ENCODE assay signal across 21 cellular contexts in the genomic region with DNA sequence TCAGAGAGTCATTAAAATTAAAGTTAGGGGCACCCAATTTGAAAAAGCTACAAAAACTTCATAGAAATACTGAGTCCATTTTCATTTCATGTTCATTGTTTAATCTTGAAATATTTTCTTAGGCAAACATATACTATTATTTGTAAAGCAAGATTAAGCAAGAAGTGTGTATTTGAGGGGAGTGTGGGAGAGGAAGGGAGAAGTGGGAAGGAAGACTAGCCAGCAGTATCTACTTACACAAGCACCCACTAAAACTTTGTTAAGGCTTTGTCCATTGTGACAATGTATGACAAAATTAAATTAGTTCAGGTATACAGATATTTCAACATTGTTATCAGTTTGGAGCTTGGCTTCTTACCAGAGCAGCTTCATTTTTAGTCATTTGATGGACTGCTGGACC.
DNase-seq lines count a peak whose midpoint lies in the region; ATAC-seq and TF ChIP-seq lines count a peak whose summit lies in the region.
"Had no signal": no experiment of that assay in that cellular context is flagged by ENCODE, and none has a peak within 500 bp of the region (broad histone marks: within the 10 kb centered on the region; RNA-seq: fewer than 3 reads in every experiment).

No MANE protein-coding gene starts in this region.

- H3K9me2 ChIP-seq in OCI-LY1 (ENCODE audit: low read depth, low read length): no peaks in the 10 kb centered on the region

- no peak overlapping the region for H3K4me3 ChIP-seq in OCI-LY1 (ENCODE audit: low read depth, low read length, poor library complexity, severe bottlenecking)
- H3K4me3 ChIP-seq in lower lobe of right lung: no peak overlapping the region
- H3K4me3 ChIP-seq: K562, Peyer's patch, SJSA1 had no signal

- H3K9me3 ChIP-seq in OCI-LY1 (ENCODE audit: low read length): no peaks in the 10 kb centered on the region
- H3K9me3 ChIP-seq in lower lobe of right lung: no peaks in the 10 kb centered on the region
- H3K9me3 ChIP-seq: Peyer's patch, SJSA1 had no signal

- H3K4me1 ChIP-seq in OCI-LY1 (ENCODE audit: insufficient read depth, low read length, severe bottlenecking) (peaks cover 68% of the 10 kb centered on the region), lower lobe of right lung (no peaks in the 10 kb centered on the region)
- H3K4me1 ChIP-seq: Peyer's patch, SJSA1 had no signal

- H3K4me3 Mint-ChIP-seq in stimulated activated naive B cell treated with anti-CD40 and anti-IgM and Interleukin-4, amounts not matched to agents 10 μg/mL and 1 μg/mL and 100 μg/mL, for 72 hours: no peak overlapping the region

- H3K4me2 ChIP-seq in OCI-LY1 (ENCODE audit: low read length): 0 out of 2 replicates have a peak overlapping the region, but pooled peaks have one; percentile 3

- H4K20me1 ChIP-seq in OCI-LY1 (ENCODE audit: insufficient read depth, low read length): no peaks in the 10 kb centered on the region

- H3K27me3 ChIP-seq in OCI-LY1 (ENCODE audit: insufficient read depth, low read length): no peaks in the 10 kb centered on the region
- no peaks in the 10 kb centered on the region for H3K27me3 ChIP-seq in lower lobe of right lung (ENCODE audit: low read depth)
- H3K27me3 ChIP-seq: Peyer's patch, SJSA1 had no signal

- intact Hi-C loops in lower lobe of right lung (cut with DNase I): no loop called here

- ATAC-seq in stimulated activated naive B cell treated with anti-CD40 and anti-IgM and Interleukin-4, amounts not matched to agents 10 μg/mL and 1 μg/mL and 100 μg/mL, for 72 hours (replicated peaks): no peak
- no peak for ATAC-seq in lower lobe of right lung
- ATAC-seq: K562 had no signal

- DNase-seq in CD1c-positive myeloid dendritic cell (ENCODE audit: extremely low spot score) (peak; percentile 56), caudate nucleus (lab: John Stamatoyannopoulos, UW) (no peak), lower lobe of right lung (no peak), HUDEP-2 (lab: John Stamatoyannopoulos, UW; ENCODE audit: unreplicated experiment in 76 of 76) (no peak), retina (no peak)
- no peak for DNase-seq in stimulated activated naive B cell treated with anti-CD40 and anti-IgM and Interleukin-4, amounts not matched to agents 10 μg/mL and 1 μg/mL and 100 μg/mL, for 72 hours
- DNase-seq: DMS 273 treated with DMSO at 0.1 percent for 48 hours, DND-41, HCEC 1CT, NCI-H1417, NCI-H187, NCI-H2107, NCI-H2227 treated with DMSO at 0.1 percent for 48 hours, NCI-H510A treated with DMSO at 0.1 percent for 48 hours, NCI-H82, Peyer's patch, SW 1271 had no signal

- H3K27ac Mint-ChIP-seq in stimulated activated naive B cell treated with anti-CD40 and anti-IgM and Interleukin-4, amounts not matched to agents 10 μg/mL and 1 μg/mL and 100 μg/mL, for 72 hours: peak overlapping the region; percentile 48

- TF ChIP-seq CTCF in OCI-LY1 (IDR thresholded peaks at IDR 0.05; ENCODE audit: low read length) (no peak), lower lobe of right lung (IDR thresholded peaks at IDR 0.05) (no peak)

- H3K27ac ChIP-seq in OCI-LY1 (ENCODE audit: low read depth, low read length, poor library complexity, severe bottlenecking): peak overlapping the region; percentile 99
- H3K27ac ChIP-seq in caudate nucleus (ENCODE audit: low read depth, low read length): peak overlapping the region; percentile 23
- H3K27ac ChIP-seq in lower lobe of right lung: no peak overlapping the region
- H3K27ac ChIP-seq: C4-2B, Peyer's patch, SJSA1 had no signal

- H3K9ac ChIP-seq in OCI-LY1 (ENCODE audit: low read length): peak overlapping the region; percentile 21; the same call in 1 of the 2 replicates

- peaks cover 42% of the 10 kb centered on the region for H3K36me3 ChIP-seq in OCI-LY1 (ENCODE audit: insufficient read depth, low read length)
- no peaks in the 10 kb centered on the region for H3K36me3 ChIP-seq in lower lobe of right lung
- H3K36me3 ChIP-seq: Peyer's patch, SJSA1 had no signal

- H3K4me1 Mint-ChIP-seq in stimulated activated naive B cell treated with anti-CD40 and anti-IgM and Interleukin-4, amounts not matched to agents 10 μg/mL and 1 μg/mL and 100 μg/mL, for 72 hours: peaks cover 39 to 40% of the 10 kb centered on the region in 2 donors

- peaks cover 34% of the 10 kb centered on the region for H3K79me2 ChIP-seq in OCI-LY1 (ENCODE audit: insufficient read depth, low read length)

- no peak overlapping the region for H2AFZ ChIP-seq in OCI-LY1 (ENCODE audit: low read length)

- H3K27me3 Mint-ChIP-seq in stimulated activated naive B cell treated with anti-CD40 and anti-IgM and Interleukin-4, amounts not matched to agents 10 μg/mL and 1 μg/mL and 100 μg/mL, for 72 hours: no peaks in the 10 kb centered on the region

- peaks cover 17% of the 10 kb centered on the region for H3F3A ChIP-seq in OCI-LY1 (ENCODE audit: insufficient read depth, low read length)

- peaks cover 11 to 15% of the 10 kb centered on the region in 2 donors for H3K9me3 Mint-ChIP-seq in stimulated activated naive B cell treated with anti-CD40 and anti-IgM and Interleukin-4, amounts not matched to agents 10 μg/mL and 1 μg/mL and 100 μg/mL, for 72 hours

- H3K36me3 Mint-ChIP-seq in stimulated activated naive B cell treated with anti-CD40 and anti-IgM and Interleukin-4, amounts not matched to agents 10 μg/mL and 1 μg/mL and 100 μg/mL, for 72 hours: peaks cover 13 to 50% of the 10 kb centered on the region in 2 donors
